Comparison of ENCODE assay signal across 16 cellular contexts in genomic region chr11:83599066-83599465, GRCh38.
"Had no signal": no experiment of that assay in that cellular context is flagged by ENCODE, and none has a peak within 500 bp of the region (broad histone marks: within the 10 kb centered on the region; RNA-seq: fewer than 3 reads in every experiment).

No MANE protein-coding gene starts in this region.

- H3K27me3 ChIP-seq: suprapubic skin had no signal

- H3K4me1 Mint-ChIP-seq: activated CD4-positive, alpha-beta T cell treated with anti-CD3 and anti-CD28 coated beads, Interleukin-2, amount 10 ng/mL, durations not matched to agents 7 days and 5 days; central memory CD8-positive, alpha-beta T cell had no signal

- H3K4me3 Mint-ChIP-seq: activated B cell treated with CpG ODN at 0.5 μM for 24 hours; activated CD4-positive, alpha-beta T cell treated with anti-CD3 and anti-CD28 coated beads, Interleukin-2, amount 10 ng/mL, durations not matched to agents 7 days and 5 days; brain; central memory CD8-positive, alpha-beta T cell; memory B cell had no signal

- H3K27me3 Mint-ChIP-seq: activated B cell treated with CpG ODN at 0.5 μM for 24 hours; activated CD4-positive, alpha-beta T cell treated with anti-CD3 and anti-CD28 coated beads, Interleukin-2, amount 10 ng/mL, durations not matched to agents 7 days and 5 days; brain; central memory CD8-positive, alpha-beta T cell had no signal

- H3K9me3 Mint-ChIP-seq: activated B cell treated with CpG ODN at 0.5 μM for 24 hours; activated CD4-positive, alpha-beta T cell treated with anti-CD3 and anti-CD28 coated beads, Interleukin-2, amount 10 ng/mL, durations not matched to agents 7 days and 5 days; central memory CD8-positive, alpha-beta T cell; memory B cell had no signal

- H3K4me1 ChIP-seq: psoas muscle had no signal

- DNase-seq: activated B cell treated with CpG ODN at 0.5 μM for 24 hours; activated CD4-positive, alpha-beta T cell treated with anti-CD3 and anti-CD28 coated beads, Interleukin-2, amount 10 ng/mL, durations not matched to agents 7 days and 5 days; activated naive CD4-positive, alpha-beta T cell treated with anti-CD3 and anti-CD28 coated beads, Interleukin-2, amount 50 U/mL, for 16 hours; cortex of kidney; effector memory CD4-positive, alpha-beta T cell; hippocampal formation; left colon; psoas muscle; stimulated activated CD4-positive, alpha-beta T cell treated with anti-CD3 and anti-CD28 coated beads, Interleukin-12 subunit alpha, Interleukin-12 subunit beta, amount 100 ng/mL, for 4 hours; stimulated activated naive CD8-positive, alpha-beta T cell treated with anti-CD3 and anti-CD28 coated beads, Interleukin-15, Interleukin-2, amounts not matched to agents 100 U/mL and 50 U/mL, for 24 hours; T-helper 1 cell had no signal

- H3K9me3 ChIP-seq: psoas muscle, suprapubic skin had no signal

- ATAC-seq: left colon; psoas muscle; stimulated activated naive CD8-positive, alpha-beta T cell treated with anti-CD3 and anti-CD28 coated beads, Interleukin-15, Interleukin-2, amounts not matched to agents 100 U/mL and 50 U/mL, for 24 hours had no signal

- H3K4me3 ChIP-seq: psoas muscle, suprapubic skin had no signal

- H3K27ac Mint-ChIP-seq: activated B cell treated with CpG ODN at 0.5 μM for 24 hours; activated CD4-positive, alpha-beta T cell treated with anti-CD3 and anti-CD28 coated beads, Interleukin-2, amount 10 ng/mL, durations not matched to agents 7 days and 5 days; memory B cell had no signal

- H3K27ac ChIP-seq: epithelial cell of prostate, psoas muscle, suprapubic skin had no signal

- H3K36me3 Mint-ChIP-seq: memory B cell had no signal

- H3K36me3 ChIP-seq: suprapubic skin had no signal
